In the genomic region with DNA sequence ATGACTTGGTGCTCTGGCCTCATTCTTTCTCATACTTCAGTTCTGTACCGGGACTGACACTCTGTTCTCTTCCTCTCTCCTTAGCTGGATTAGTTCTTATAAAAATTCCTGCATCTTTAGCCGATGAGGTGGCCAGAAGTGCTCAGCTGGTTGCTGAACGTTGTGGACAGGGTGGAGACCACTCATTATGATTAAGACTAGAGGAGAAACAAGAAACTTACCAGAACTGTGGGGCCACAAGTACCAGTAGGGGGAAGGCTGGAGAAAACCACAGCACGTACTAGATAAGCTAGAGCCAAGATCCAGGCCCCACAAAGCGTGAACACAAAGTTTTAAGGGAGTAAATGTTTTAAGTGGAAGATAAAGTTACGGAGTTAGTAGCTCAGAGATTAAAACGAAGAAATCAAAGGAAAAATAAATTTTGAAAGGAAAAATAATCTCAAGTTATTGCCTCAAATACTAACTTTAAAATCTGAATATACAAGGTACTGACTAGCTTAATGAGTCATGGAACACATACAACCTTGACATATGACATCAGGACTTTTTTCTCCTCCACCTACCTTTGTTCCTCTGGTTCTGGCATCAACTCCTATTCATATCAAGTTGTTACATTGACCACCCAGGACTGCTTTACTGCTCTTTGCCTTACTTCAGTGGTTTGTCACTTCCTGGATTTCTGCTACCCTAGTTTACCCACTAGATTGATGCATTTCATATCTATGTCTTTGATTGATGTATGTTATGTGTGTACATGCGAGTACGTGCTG, we compare ENCODE assay signal across 17 cellular contexts.
DNase-seq lines count a peak whose midpoint lies in the region; ATAC-seq and TF ChIP-seq lines count a peak whose summit lies in the region.
"Had no signal": no experiment of that assay in that cellular context is flagged by ENCODE, and none has a peak within 500 bp of the region (broad histone marks: within the 10 kb centered on the region; RNA-seq: fewer than 3 reads in every experiment).

No MANE protein-coding gene starts in this region.

- H3K36me3 Mint-ChIP-seq in activated CD4-positive, alpha-beta memory T cell treated with anti-CD3 and anti-CD28 coated beads, Interleukin-2, amount 10 ng/mL, durations not matched to agents 7 days and 5 days (ENCODE audit: low read depth): no peaks in the 10 kb centered on the region
- H3K36me3 Mint-ChIP-seq: activated naive CD4-positive, alpha-beta T cell treated with anti-CD3 and anti-CD28 coated beads, Interleukin-2, amount 50 U/mL, for 72 hours; memory B cell had no signal

- DNase-seq in AG04449 (ENCODE audit: low read depth, low spot score): peak; percentile 12
- peak; percentile 23 for DNase-seq in HCEC 1CT
- peak; percentile 68 for DNase-seq in amniotic stem cell (lab: John Stamatoyannopoulos, UW)
- DNase-seq in iris pigment epithelial cell (ENCODE audit: low read depth): peak; percentile 91
- no peak for DNase-seq in NCI-H1092 treated with DMSO at 0.1 percent for 48 hours (lab: John Stamatoyannopoulos, UW)
- no peak for DNase-seq in activated CD4-positive, alpha-beta memory T cell treated with anti-CD3 and anti-CD28 coated beads, Interleukin-2, amount 10 ng/mL, durations not matched to agents 7 days and 5 days
- no peak for DNase-seq in stimulated activated CD8-positive, alpha-beta memory T cell treated with anti-CD3 and anti-CD28 coated beads, Interleukin-4, amount 100 ng/mL, for 48 hours
- DNase-seq: AML-193, NCI-H2171 treated with DMSO at 0.1 percent for 48 hours, SK-N-SH, trophoblast cell, WERI-Rb-1 had no signal

- CTCF ChIA-PET in AG04449 (lab: Yijun Ruan, JAX): interaction anchor here (0.6 to 0.9 kb wide), 2 partner anchors 10 to 113 kb away, joined by 3 to 4 read pairs; no protein-coding TSS in a partner anchor
- CTCF ChIA-PET in activated CD4-positive, alpha-beta memory T cell treated with anti-CD3 and anti-CD28 coated beads, Interleukin-2, amount 10 ng/mL, durations not matched to agents 7 days and 5 days (lab: Charles Lee): no interaction called here

- peaks cover 2% of the 10 kb centered on the region for H3K27me3 Mint-ChIP-seq in activated CD4-positive, alpha-beta memory T cell treated with anti-CD3 and anti-CD28 coated beads, Interleukin-2, amount 10 ng/mL, durations not matched to agents 7 days and 5 days

- no peak overlapping the region for H3K4me3 Mint-ChIP-seq in activated CD4-positive, alpha-beta memory T cell treated with anti-CD3 and anti-CD28 coated beads, Interleukin-2, amount 10 ng/mL, durations not matched to agents 7 days and 5 days
- H3K4me3 Mint-ChIP-seq: memory B cell had no signal

- no peak overlapping the region for H3K27ac Mint-ChIP-seq in activated CD4-positive, alpha-beta memory T cell treated with anti-CD3 and anti-CD28 coated beads, Interleukin-2, amount 10 ng/mL, durations not matched to agents 7 days and 5 days
- H3K27ac Mint-ChIP-seq: activated naive CD4-positive, alpha-beta T cell treated with anti-CD3 and anti-CD28 coated beads, Interleukin-2, amount 50 U/mL, for 72 hours; memory B cell had no signal

- POLR2A ChIA-PET in AG04449 (lab: Yijun Ruan, JAX): no interaction called here
- POLR2A ChIA-PET in activated CD4-positive, alpha-beta memory T cell treated with anti-CD3 and anti-CD28 coated beads, Interleukin-2, amount 10 ng/mL, durations not matched to agents 7 days and 5 days (lab: Charles Lee): no interaction called here

- no peak for TF ChIP-seq CTCF in AG04449 (IDR thresholded peaks at IDR 0.05; ENCODE audit: insufficient read depth, low read length, missing control alignments)

- ATAC-seq in GM19463 (IDR thresholded peaks at IDR 0.05; ENCODE audit: unreplicated experiment): no peak
- ATAC-seq: activated naive CD4-positive, alpha-beta T cell treated with anti-CD3 and anti-CD28 coated beads, Interleukin-2, amount 50 U/mL, for 72 hours; esophagus mucosa had no signal

- no peaks in the 10 kb centered on the region for H3K9me3 Mint-ChIP-seq in activated CD4-positive, alpha-beta memory T cell treated with anti-CD3 and anti-CD28 coated beads, Interleukin-2, amount 10 ng/mL, durations not matched to agents 7 days and 5 days
- H3K9me3 Mint-ChIP-seq: activated naive CD4-positive, alpha-beta T cell treated with anti-CD3 and anti-CD28 coated beads, Interleukin-2, amount 50 U/mL, for 72 hours; memory B cell had no signal

- H3K4me3 ChIP-seq in AG04449 (ENCODE audit: low read depth, low read length): no peak overlapping the region
- H3K4me3 ChIP-seq: ovary had no signal

- no peaks in the 10 kb centered on the region for H3K4me1 Mint-ChIP-seq in activated CD4-positive, alpha-beta memory T cell treated with anti-CD3 and anti-CD28 coated beads, Interleukin-2, amount 10 ng/mL, durations not matched to agents 7 days and 5 days
- H3K4me1 Mint-ChIP-seq: memory B cell had no signal

Comparison
In these comparisons a context has a peak if more than half of its experiments do, and no peak if none do; other contexts are left out.
1. DNase-seq: peak in AG04449 (single experiment), HCEC 1CT (single experiment), amniotic stem cell (single experiment) and iris pigment epithelial cell (single experiment); none in NCI-H1092 treated with DMSO at 0.1 percent for 48 hours (single experiment), activated CD4-positive, alpha-beta memory T cell treated with anti-CD3 and anti-CD28 coated beads, Interleukin-2, amount 10 ng/mL, durations not matched to agents 7 days and 5 days (single experiment) and stimulated activated CD8-positive, alpha-beta memory T cell treated with anti-CD3 and anti-CD28 coated beads, Interleukin-4, amount 100 ng/mL, for 48 hours (single experiment).